9 cellular contexts compared by ENCODE assay signal in genomic region chr6:137949686-137950390, GRCh38.
DNase-seq lines count a peak whose midpoint lies in the region; ATAC-seq and TF ChIP-seq lines count a peak whose summit lies in the region.
"Had no signal": no experiment of that assay in that cellular context is flagged by ENCODE, and none has a peak within 500 bp of the region (broad histone marks: within the 10 kb centered on the region; RNA-seq: fewer than 3 reads in every experiment).

No MANE protein-coding gene starts in this region.

- H3K9me3 Mint-ChIP-seq in naive B cell, result no peaks in the 10 kb centered on the region

- no peaks in the 10 kb centered on the region for H3K9me3 ChIP-seq in Loucy (ENCODE audit: insufficient read depth, low read depth, low read length)

- no peaks in the 10 kb centered on the region for H3K9me2 ChIP-seq in Loucy (replicated peaks; ENCODE audit: low read depth, low read length)

- H3K4me3 Mint-ChIP-seq in naive B cell, result peak overlapping the region in 4 of 8 donors; percentile 1 to 65 (median 24)

- H3K4me3 ChIP-seq in Loucy (ENCODE audit: low read length, poor library complexity, severe bottlenecking), result no peak overlapping the region

- H2AFZ ChIP-seq in Loucy (ENCODE audit: low read length), result 0 out of 2 replicates have a peak overlapping the region, but pooled peaks have one; percentile 51

- H3F3A ChIP-seq in Loucy (ENCODE audit: low read depth), result no peaks in the 10 kb centered on the region

- no peak for TF ChIP-seq CTCF in Loucy (conservative IDR thresholded peaks at IDR 0.05; ENCODE audit: low read length)

- H3K9ac ChIP-seq in Loucy (ENCODE audit: low read depth, low read length, poor library complexity, severe bottlenecking), result no peak overlapping the region

- no peaks in the 10 kb centered on the region for H3K27me3 Mint-ChIP-seq in naive B cell

- peak; percentile 45 for DNase-seq in NCI-H82 (lab: John Stamatoyannopoulos, UW)
- no peak for DNase-seq in NCI-H82 treated with DMSO at 0.1 percent for 48 hours (lab: John Stamatoyannopoulos, UW; ENCODE audit: unreplicated experiment)
- no peak for DNase-seq in naive B cell
- no peak for DNase-seq in NCI-H1436 treated with DMSO at 0.1 percent for 48 hours (lab: John Stamatoyannopoulos, UW)
- DNase-seq in AG20443 (ENCODE audit: low spot score), result no peak
- no peak for DNase-seq in CD1c-positive myeloid dendritic cell (ENCODE audit: extremely low spot score)
- DNase-seq: stimulated activated CD4-positive, alpha-beta T cell treated with anti-CD3 and anti-CD28 coated beads, Interleukin-4, amount 100 ng/mL, for 4 hours had no signal

- no peaks in the 10 kb centered on the region for H3K36me3 Mint-ChIP-seq in naive B cell

- H3K4me2 ChIP-seq in Loucy (ENCODE audit: low read depth, low read length, poor library complexity, severe bottlenecking), result no peak overlapping the region

- H3K4me1 Mint-ChIP-seq in naive B cell, result peaks cover 22 to 26% (median 22%) of the 10 kb centered on the region in 3 donors

- ATAC-seq in GM21786 (IDR thresholded peaks at IDR 0.05; ENCODE audit: unreplicated experiment), result peak; percentile 54
- ATAC-seq in naive B cell (ENCODE audit: low read depth in 2 of 2), result peak; percentile 21 to 39

- H3K79me2 ChIP-seq in Loucy (ENCODE audit: insufficient read depth, low read length), result no peaks in the 10 kb centered on the region

- H3K36me3 ChIP-seq in Loucy (ENCODE audit: insufficient read depth, low read length), result no peaks in the 10 kb centered on the region

- H3K27ac Mint-ChIP-seq in naive B cell, result peak overlapping the region in 4 of 6 donors; percentile 3 to 78 (median 28)

- H4K20me1 ChIP-seq in Loucy (ENCODE audit: insufficient read depth, low read length, poor library complexity, severe bottlenecking), result no peaks in the 10 kb centered on the region

- peaks cover 5% of the 10 kb centered on the region for H3K4me1 ChIP-seq in Loucy (ENCODE audit: insufficient read depth, low read length, poor library complexity, severe bottlenecking)

- no peaks in the 10 kb centered on the region for H3K27me3 ChIP-seq in Loucy (ENCODE audit: insufficient read depth, low read length, poor library complexity, severe bottlenecking)
